In the genomic region with DNA sequence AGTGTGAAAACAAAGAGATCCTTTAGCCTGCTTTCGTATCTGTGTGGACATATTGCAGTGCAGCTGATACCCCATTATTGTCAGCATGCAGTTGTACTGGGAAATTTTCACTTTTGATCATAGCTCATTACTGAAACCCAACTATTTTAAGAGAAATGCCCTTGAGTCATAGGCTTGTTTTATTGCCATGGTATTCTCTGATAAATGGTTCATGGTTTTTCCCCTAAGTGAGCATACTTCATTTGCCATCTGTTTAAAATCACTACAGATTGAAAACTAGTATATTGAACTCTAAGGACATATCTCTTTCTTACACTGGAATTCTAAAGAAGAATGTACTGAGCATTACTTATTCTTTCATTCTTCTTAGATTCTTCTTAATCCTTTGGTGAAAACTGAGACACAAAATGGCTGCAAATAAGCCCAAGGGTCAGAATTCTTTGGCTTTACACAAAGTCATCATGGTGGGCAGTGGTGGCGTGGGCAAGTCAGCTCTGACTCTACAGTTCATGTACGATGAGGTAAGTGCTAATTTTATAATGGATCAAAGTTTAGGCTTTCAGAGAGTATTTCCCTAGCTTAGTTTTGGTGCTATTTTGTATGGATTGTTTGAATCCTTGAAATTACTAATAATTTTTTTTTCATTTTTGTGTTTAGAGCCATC, we compare ENCODE assay signal across 11 cellular contexts.
DNase-seq lines count a peak whose midpoint lies in the region; ATAC-seq, FAIRE-seq and TF ChIP-seq lines count a peak whose summit lies in the region.
"Had no signal": no experiment of that assay in that cellular context is flagged by ENCODE, and none has a peak within 500 bp of the region (broad histone marks: within the 10 kb centered on the region; RNA-seq: fewer than 3 reads in every experiment).

No MANE protein-coding gene starts in this region.

- intact Hi-C loops in left ventricle myocardium superior (cut with micrococcal nuclease) (no loop called here), psoas muscle (cut with DNase I) (loop anchor here in 1 of 2 donors (10.0 kb wide), 1 partner anchor 62 kb away; a partner anchor contains a TSS)

- no peak overlapping the region for H3K4me3 ChIP-seq in psoas muscle

- peak; percentile 38 for FAIRE-seq in islet of Langerhans (lab: Jason Lieb, UNC)

- 81 to 89% (median 87%) methylated on average over 3 of the region's 3 CpGs for WGBS in psoas muscle, 3 donors

- DNase-seq in left ventricle myocardium superior (no peak), iPS-NIHi11 (ENCODE audit: low spot score) (no peak), SW480 (ENCODE audit: low spot score) (no peak), psoas muscle (no peak)
- DNase-seq: NCI-H1417; SHP77 treated with DMSO at 0.1 percent for 48 hours; stimulated activated CD4-positive, alpha-beta T cell treated with anti-CD3 and anti-CD28 coated beads, Interleukin-2, amount 100 ng/mL, for 48 hours had no signal

- no peaks in the 10 kb centered on the region for H3K9me3 ChIP-seq in psoas muscle

- peak; percentile 86 for ATAC-seq in GM18511 (IDR thresholded peaks at IDR 0.05; ENCODE audit: unreplicated experiment)
- peak; percentile 75 for ATAC-seq in GM21528 (IDR thresholded peaks at IDR 0.05; ENCODE audit: low FRiP score, unreplicated experiment)
- ATAC-seq in HG03442 (IDR thresholded peaks at IDR 0.05; ENCODE audit: unreplicated experiment), result peak; percentile 85
- ATAC-seq in left ventricle myocardium superior, result no peak
- no peak for ATAC-seq in psoas muscle

- peaks cover 0 to 28% of the 10 kb centered on the region in 2 donors for H3K36me3 ChIP-seq in psoas muscle (ENCODE audit: insufficient read depth in 1 of 2, low read depth in 1 of 2)

- TF ChIP-seq CTCF in psoas muscle (IDR thresholded peaks at IDR 0.05), result no peak

- H3K27ac ChIP-seq in psoas muscle, result no peak overlapping the region

- peaks cover 21% of the 10 kb centered on the region for H3K4me1 ChIP-seq in psoas muscle

- no peaks in the 10 kb centered on the region for H3K27me3 ChIP-seq in psoas muscle (ENCODE audit: insufficient read depth in 3 of 3, low read length in 2 of 3)

Comparison
In these comparisons a context has a peak if more than half of its experiments do, and no peak if none do; other contexts are left out.
1. ATAC-seq: peak in GM18511 (single experiment), GM21528 (single experiment) and HG03442 (single experiment); none in left ventricle myocardium superior (single experiment) and psoas muscle (0 of 4).